Comparison of ENCODE assay signal across 14 cellular contexts in genomic region chr5:122967625-122968024, GRCh38.
DNase-seq lines count a peak whose midpoint lies in the region; ATAC-seq, FAIRE-seq and TF ChIP-seq lines count a peak whose summit lies in the region.
"Had no signal": no experiment of that assay in that cellular context is flagged by ENCODE, and none has a peak within 500 bp of the region (broad histone marks: within the 10 kb centered on the region; RNA-seq: fewer than 3 reads in every experiment).

No MANE protein-coding gene starts in this region.

- no peaks in the 10 kb centered on the region for H3K36me3 Mint-ChIP-seq in activated B cell treated with CpG ODN at 0.5 μM for 24 hours (ENCODE audit: low read depth)
- H3K36me3 Mint-ChIP-seq in activated naive CD4-positive, alpha-beta T cell treated with anti-CD3 and anti-CD28 coated beads, Interleukin-2, amount 50 U/mL, for 72 hours = no peaks in the 10 kb centered on the region

- TF ChIP-seq CTCF in activated B cell treated with CpG ODN at 0.5 μM for 24 hours (IDR thresholded peaks at IDR 0.05) (no peak), HepG2 (CRISPR knock-in tag; IDR thresholded peaks at IDR 0.05) (no peak)

- peak; percentile 97 for ATAC-seq in GM18511 (IDR thresholded peaks at IDR 0.05; ENCODE audit: unreplicated experiment)
- ATAC-seq in GM21381 (IDR thresholded peaks at IDR 0.05; ENCODE audit: unreplicated experiment) = peak; percentile 94
- ATAC-seq in HG03060 (IDR thresholded peaks at IDR 0.05; ENCODE audit: low read depth, unreplicated experiment) = peak; percentile 83
- peak; percentile 84 for ATAC-seq in activated B cell treated with CpG ODN at 0.5 μM for 24 hours (ENCODE audit: low read depth)
- no peak for ATAC-seq in HepG2
- no peak for ATAC-seq in activated naive CD4-positive, alpha-beta T cell treated with anti-CD3 and anti-CD28 coated beads, Interleukin-2, amount 50 U/mL, for 72 hours
- ATAC-seq: activated T-helper 17 cell treated with anti-CD3 and anti-CD28 coated beads, Interleukin-2, amount 50 U/mL, for 72 hours; left ventricle myocardium superior had no signal

- TF ChIP-seq POLR2A in HepG2 (IDR thresholded peaks at IDR 0.05; ENCODE audit: insufficient read depth in 1 of 2, low read depth in 2 of 2, low read length in 2 of 2) = no peak

- DNase-seq in activated B cell treated with CpG ODN at 0.5 μM for 24 hours (no peak), NCI-H446 treated with DMSO at 0.1 percent for 48 hours (lab: John Stamatoyannopoulos, UW) (no peak), HepG2 (ENCODE audit: low spot score) (no peak), ureter (ENCODE audit: low spot score) (no peak)
- DNase-seq in activated naive CD4-positive, alpha-beta T cell treated with anti-CD3 and anti-CD28 coated beads, Interleukin-2, amount 50 U/mL, for 72 hours (ENCODE audit: low spot score in 2 of 2) = no peak
- DNase-seq: left ventricle myocardium superior; NCI-H1417 treated with DMSO at 0.1 percent for 48 hours; Peyer's patch; stimulated activated CD4-positive, alpha-beta T cell treated with anti-CD3 and anti-CD28 coated beads, Interleukin-4, amount 100 ng/mL, for 4 hours had no signal

- CTCF ChIA-PET in activated B cell treated with CpG ODN at 0.5 μM for 24 hours (lab: Charles Lee) (interaction anchor here (0.6 kb wide), 1 partner anchor 25 kb away, joined by 3 read pairs; no protein-coding TSS in a partner anchor), HepG2 (lab: Yijun Ruan, JAX; ENCODE audit: low intra/inter-chr PET ratio, low total read pairs) (no interaction called here)

- WGBS in HepG2 (ENCODE audit: low lambda C conversion rate) = 93% methylated on average over 7 of the region's 8 CpGs

- no TSS peak for BruUV-seq in HepG2 (replicated peaks; lab: Mats Ljungman, UMichigan)

- H4K20me1 ChIP-seq in HepG2 (ENCODE audit: insufficient read depth, low read length) = no peaks in the 10 kb centered on the region
- H4K20me1 ChIP-seq: BLaER1 had no signal

- TF ChIP-seq EP300 in HepG2 (IDR thresholded peaks at IDR 0.05; ENCODE audit: low read depth in 2 of 2, low read length in 2 of 2) (no peak), HepG2 (CRISPR knock-in tag; IDR thresholded peaks at IDR 0.05; ENCODE audit: borderline replicate concordance) (no peak)

- POLR2A ChIA-PET in activated B cell treated with CpG ODN at 0.5 μM for 24 hours (lab: Charles Lee) (no interaction called here), HepG2 (lab: Yijun Ruan, JAX) (no interaction called here)

- no peak overlapping the region for H3K27ac ChIP-seq in HepG2 (ENCODE audit: extremely low read length, insufficient read depth, low read length)
- H3K27ac ChIP-seq: BLaER1, Peyer's patch had no signal

- H3K36me3 ChIP-seq in HepG2 (replicated peaks in 1 of 2; ENCODE audit: control insufficient read depth in 1 of 2, insufficient read depth in 2 of 2, low read length in 2 of 2) = no peaks in the 10 kb centered on the region
- H3K36me3 ChIP-seq: BLaER1, Peyer's patch had no signal

- no peak overlapping the region for H3K4me3 ChIP-seq in HepG2 (replicated peaks in 1 of 3; ENCODE audit: insufficient read depth in 1 of 3, low read depth in 2 of 3, low read length in 3 of 3)
- H3K4me3 ChIP-seq: BLaER1, Peyer's patch had no signal

- no peak overlapping the region for H2AFZ ChIP-seq in HepG2 (ENCODE audit: low read length)

- no peaks in the 10 kb centered on the region for H3K9me3 ChIP-seq in HepG2 (ENCODE audit: low read length)
- H3K9me3 ChIP-seq: BLaER1, Peyer's patch had no signal

- no peaks in the 10 kb centered on the region for H3K27me3 Mint-ChIP-seq in activated B cell treated with CpG ODN at 0.5 μM for 24 hours
- H3K27me3 Mint-ChIP-seq: activated T-helper 17 cell treated with anti-CD3 and anti-CD28 coated beads, Interleukin-2, amount 50 U/mL, for 72 hours had no signal

- no peak overlapping the region for H3K9ac ChIP-seq in HepG2 (ENCODE audit: insufficient read depth, low read depth, low read length)
- H3K9ac ChIP-seq: BLaER1 had no signal

- H3K9me3 Mint-ChIP-seq in activated B cell treated with CpG ODN at 0.5 μM for 24 hours = no peaks in the 10 kb centered on the region
- H3K9me3 Mint-ChIP-seq in activated naive CD4-positive, alpha-beta T cell treated with anti-CD3 and anti-CD28 coated beads, Interleukin-2, amount 50 U/mL, for 72 hours = no peaks in the 10 kb centered on the region

- no peak overlapping the region for H3K4me2 ChIP-seq in HepG2 (ENCODE audit: low read depth, low read length)
- H3K4me2 ChIP-seq: BLaER1 had no signal

- TF ChIP-seq RAD21 in HepG2 (CRISPR knock-in tag; IDR thresholded peaks at IDR 0.05) = no peak

- FAIRE-seq in HepG2 (lab: Jason Lieb, UNC) = no peak

- no peak overlapping the region for H3K4me3 Mint-ChIP-seq in activated B cell treated with CpG ODN at 0.5 μM for 24 hours
- H3K4me3 Mint-ChIP-seq: activated T-helper 17 cell treated with anti-CD3 and anti-CD28 coated beads, Interleukin-2, amount 50 U/mL, for 72 hours had no signal

- peaks cover 13% of the 10 kb centered on the region for H3K4me1 Mint-ChIP-seq in activated B cell treated with CpG ODN at 0.5 μM for 24 hours
- H3K4me1 Mint-ChIP-seq: activated T-helper 17 cell treated with anti-CD3 and anti-CD28 coated beads, Interleukin-2, amount 50 U/mL, for 72 hours had no signal

- H3K4me1 ChIP-seq in HepG2 (ENCODE audit: insufficient read depth, low read length) = no peaks in the 10 kb centered on the region
- H3K4me1 ChIP-seq: BLaER1, Peyer's patch had no signal

- no peaks in the 10 kb centered on the region for H3K27me3 ChIP-seq in HepG2 (ENCODE audit: control insufficient read depth in 1 of 2, insufficient read depth in 2 of 2, low read length in 2 of 2)
- H3K27me3 ChIP-seq: BLaER1, Peyer's patch had no signal

- intact Hi-C loops in activated B cell treated with CpG ODN at 0.5 μM for 24 hours (cut with micrococcal nuclease) (loop anchor here (2.0 kb wide), 1 partner anchor 19 kb away; no protein-coding TSS in a partner anchor), HepG2 (cut with micrococcal nuclease; ENCODE audit: unreplicated experiment) (no loop called here)

- in situ Hi-C loops in HepG2 (cut with HindIII; ENCODE audit: extremely low pct_ligation_motif_present, low pct_unique_long_range_greater_than_20kb) = no loop called here

- peak overlapping the region; percentile 57 for H3K27ac Mint-ChIP-seq in activated B cell treated with CpG ODN at 0.5 μM for 24 hours
- H3K27ac Mint-ChIP-seq in activated naive CD4-positive, alpha-beta T cell treated with anti-CD3 and anti-CD28 coated beads, Interleukin-2, amount 50 U/mL, for 72 hours = no peak overlapping the region
- H3K27ac Mint-ChIP-seq: activated T-helper 17 cell treated with anti-CD3 and anti-CD28 coated beads, Interleukin-2, amount 50 U/mL, for 72 hours had no signal

- no peaks in the 10 kb centered on the region for H3K79me2 ChIP-seq in HepG2 (ENCODE audit: insufficient read depth, low read length)

TF ChIP-seq in HepG2, 621 proteins besides CTCF, POLR2A, EP300 and RAD21:
- TF ChIP-seq TOE1 (CRISPR knock-in tag; IDR thresholded peaks at IDR 0.05) (no peak), ZNF709 (CRISPR knock-in tag; IDR thresholded peaks at IDR 0.05) (no peak), ZNF326 (CRISPR knock-in tag; IDR thresholded peaks at IDR 0.05; ENCODE audit: borderline replicate concordance) (no peak), ATF7 (IDR thresholded peaks at IDR 0.05) (no peak), ATF7 (CRISPR knock-in tag; IDR thresholded peaks at IDR 0.05) (no peak), HNRNPH1 (optimal IDR thresholded peaks at IDR 0.05; ENCODE audit: low read depth, low read length) (no peak)

Comparison
In these comparisons a context has a peak if more than half of its experiments do, and no peak if none do; other contexts are left out.
1. ATAC-seq: peak in GM18511 (single experiment), GM21381 (single experiment), HG03060 (single experiment) and activated B cell treated with CpG ODN at 0.5 μM for 24 hours (single experiment); none in HepG2 (single experiment) and activated naive CD4-positive, alpha-beta T cell treated with anti-CD3 and anti-CD28 coated beads, Interleukin-2, amount 50 U/mL, for 72 hours (0 of 2).